ENCODE assay signal across 24 cellular contexts in the genomic region with DNA sequence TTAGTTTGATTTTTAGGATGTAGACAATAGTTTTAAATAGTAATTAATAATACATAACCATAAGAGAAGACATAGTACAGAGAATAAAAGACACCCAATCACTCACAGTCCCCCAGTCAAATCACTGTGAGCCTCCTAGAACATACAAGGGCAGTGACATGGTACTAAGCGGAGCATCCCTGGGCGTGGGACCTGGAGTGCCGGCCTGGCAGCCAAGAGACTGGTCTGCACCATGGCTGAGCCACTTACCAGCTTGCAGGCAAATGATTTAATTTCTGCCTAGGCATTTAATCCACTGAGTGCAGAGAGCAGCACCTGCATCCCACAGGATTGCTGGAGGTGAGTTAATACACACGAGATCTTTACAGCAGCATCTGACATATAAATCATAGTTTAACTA. TPM values are rescaled to one million over a fixed set of nuclear protein-coding genes. Genes with fewer than 3 reads are reported as not detected.
"Had no signal": no experiment of that assay in that cellular context is flagged by ENCODE, and none has a peak within 500 bp of the region (broad histone marks: within the 10 kb centered on the region; RNA-seq: fewer than 3 reads in every experiment).

No MANE protein-coding gene starts in this region.

- H3K27me3 Mint-ChIP-seq: dendritic cell treated with granulocyte-macrophage colony-stimulating factor and Interleukin-4, amounts not matched to agents 40 ng/mL and 50 ng/mL, for 4 days; effector memory CD8-positive, alpha-beta T cell; naive thymus-derived CD4-positive, alpha-beta T cell had no signal

- H3K4me1 Mint-ChIP-seq: endodermal cell had no signal

- H3K27ac ChIP-seq: colonic mucosa, epithelial cell of prostate, esophagus squamous epithelium, gastrocnemius medialis, heart right ventricle, left lung, lower lobe of right lung had no signal

- H3K9me3 ChIP-seq: colonic mucosa, esophagus squamous epithelium, gastrocnemius medialis, heart right ventricle, left lung, lower lobe of right lung had no signal

- H3K4me3 Mint-ChIP-seq: dendritic cell treated with granulocyte-macrophage colony-stimulating factor and Interleukin-4, amounts not matched to agents 40 ng/mL and 50 ng/mL, for 4 days; effector memory CD8-positive, alpha-beta T cell; endodermal cell; naive thymus-derived CD4-positive, alpha-beta T cell had no signal

- H3K9me3 Mint-ChIP-seq: dendritic cell treated with granulocyte-macrophage colony-stimulating factor and Interleukin-4, amounts not matched to agents 40 ng/mL and 50 ng/mL, for 4 days; effector memory CD8-positive, alpha-beta T cell; endodermal cell; naive thymus-derived CD4-positive, alpha-beta T cell had no signal

- H3K27ac Mint-ChIP-seq: dendritic cell treated with granulocyte-macrophage colony-stimulating factor and Interleukin-4, amounts not matched to agents 40 ng/mL and 50 ng/mL, for 4 days; effector memory CD8-positive, alpha-beta T cell; endodermal cell had no signal

- H3K4me3 ChIP-seq: colonic mucosa, esophagus squamous epithelium, gastrocnemius medialis, heart right ventricle, left lung, lower lobe of right lung had no signal

- H3K27me3 ChIP-seq: colonic mucosa, esophagus squamous epithelium, gastrocnemius medialis, heart right ventricle, left lung had no signal

- ATAC-seq: effector memory CD8-positive, alpha-beta T cell; esophagus mucosa; gastrocnemius medialis; left cardiac atrium; left lung; left ventricle myocardium superior; lower lobe of right lung; naive thymus-derived CD4-positive, alpha-beta T cell had no signal

- DNase-seq: colonic mucosa; cortex of kidney; effector CD8-positive, alpha-beta T cell; effector memory CD8-positive, alpha-beta T cell; endodermal cell; erythroblast; esophagus squamous epithelium; foreskin melanocyte; gastrocnemius medialis; glutamatergic neuron; head of caudate nucleus; heart right ventricle; hippocampal formation; left cardiac atrium; left lung; left ventricle myocardium superior; lower lobe of right lung; mesenchymal stem cell; midbrain; naive thymus-derived CD4-positive, alpha-beta T cell had no signal

- H3K4me1 ChIP-seq: colonic mucosa, esophagus squamous epithelium, gastrocnemius medialis had no signal

RNA-seq across cellular contexts. Expression of a gene that starts 53.1 kb away (rescaled TPM):
- total RNA-seq: mononuclear cell; naive thymus-derived CD4-positive, alpha-beta T cell had no signal
